In genomic region chr15:59279023-59279422, GRCh38 we compare ENCODE assay signal across 21 cellular contexts.
DNase-seq lines count a peak whose midpoint lies in the region; TF ChIP-seq lines count a peak whose summit lies in the region.
"Had no signal": no experiment of that assay in that cellular context is flagged by ENCODE, and none has a peak within 500 bp of the region (broad histone marks: within the 10 kb centered on the region; RNA-seq: fewer than 3 reads in every experiment).

No MANE protein-coding gene starts in this region.

- TF ChIP-seq CTCF in Caco-2 (IDR thresholded peaks at IDR 0.05; ENCODE audit: insufficient read depth in 1 of 2, low read depth in 1 of 2, low read length in 1 of 2, severe bottlenecking in 1 of 2, unreplicated experiment in 1 of 2) = no peak
- no peak for TF ChIP-seq CTCF in PC-9 (conservative IDR thresholded peaks at IDR 0.05)

- BruUV-seq in Caco-2 (replicated peaks; lab: Mats Ljungman, UMichigan) = no TSS peak
- BruUV-seq in PC-9 (replicated peaks; lab: Mats Ljungman, UMichigan) = no TSS peak

- H3K9me3 ChIP-seq in Caco-2 = peaks cover 3% of the 10 kb centered on the region; the same call in 1 of the 2 replicates
- H3K9me3 ChIP-seq in PC-9 (ENCODE audit: insufficient read depth, low read depth) = no peaks in the 10 kb centered on the region; the same call in 1 of the 2 replicates

- H3K79me2 ChIP-seq in PC-9 (ENCODE audit: low read depth) = peaks cover 86% of the 10 kb centered on the region

- H3F3A ChIP-seq in PC-9 (ENCODE audit: insufficient read depth, low read depth) = peaks cover 66% of the 10 kb centered on the region

- H3K4me1 Mint-ChIP-seq in Caco-2 (ENCODE audit: low read depth, unreplicated experiment) = peaks cover 46% of the 10 kb centered on the region

- no peak overlapping the region for H3K4me3 Mint-ChIP-seq in Caco-2 (ENCODE audit: unreplicated experiment)
- H3K4me3 Mint-ChIP-seq: B cell; CD8-positive, alpha-beta T cell had no signal

- CTCF ChIA-PET in Caco-2 (lab: Charles Lee) (interaction anchor here (0.6 to 1.1 kb wide), 2 partner anchors 32 to 92 kb away, joined by 3 to 7 read pairs; no protein-coding TSS in a partner anchor), PC-9 (lab: Charles Lee) (no interaction called here), HEK293T (lab: Yijun Ruan, JAX) (no interaction called here)

- H3K4me2 ChIP-seq in PC-9 = peak overlapping the region; percentile 65; the same call in 1 of the 2 replicates

- no peaks in the 10 kb centered on the region for H4K20me1 ChIP-seq in PC-9 (ENCODE audit: insufficient read depth)

- H3K27ac Mint-ChIP-seq in Caco-2 (ENCODE audit: unreplicated experiment) = peak overlapping the region; percentile 36
- H3K27ac Mint-ChIP-seq: B cell; CD8-positive, alpha-beta T cell had no signal

- H3K9me3 Mint-ChIP-seq in Caco-2 (ENCODE audit: unreplicated experiment) = no peaks in the 10 kb centered on the region
- H3K9me3 Mint-ChIP-seq: CD8-positive, alpha-beta T cell had no signal

- H3K4me3 ChIP-seq in Caco-2 (ENCODE audit: low read depth, low read length) (no peak overlapping the region), PC-9 (no peak overlapping the region)

- H3K4me1 ChIP-seq in Caco-2 (peaks cover 59% of the 10 kb centered on the region), PC-9 (replicated peaks; ENCODE audit: insufficient read depth) (peaks cover 93% of the 10 kb centered on the region)

- no peak for DNase-seq in Caco-2
- no peak for DNase-seq in PC-9
- peak; percentile 35 for DNase-seq in superior temporal gyrus (ENCODE audit: extremely low spot score)
- no peak for DNase-seq in activated CD8-positive, alpha-beta memory T cell treated with anti-CD3 and anti-CD28 coated beads for 24 hours
- DNase-seq in COR-L47 (lab: John Stamatoyannopoulos, UW) = no peak
- no peak for DNase-seq in HEK293T (ENCODE audit: extremely low spot score)
- DNase-seq: CD8-positive, alpha-beta T cell; DMS153; DND-41; KBM-7; NCI-H1105 treated with DMSO at 0.1 percent for 48 hours; NCI-H2029; NCI-H446 treated with DMSO at 0.1 percent for 48 hours; NCI-H526; NCI-H82; NK-92 treated with Interleukin-12 subunit alpha and Interleukin-12 subunit beta, amount 100 ng/mL, for 24 hours; SHP77 treated with DMSO at 0.1 percent for 48 hours had no signal

- intact Hi-C loops in Caco-2 (cut with micrococcal nuclease; ENCODE audit: unreplicated experiment) (no loop called here), PC-9 (cut with micrococcal nuclease; ENCODE audit: unreplicated experiment) (loop anchor here (5.0 kb wide), 2 partner anchors 107 to 1093 kb away; no protein-coding TSS in a partner anchor)

- H3K36me3 Mint-ChIP-seq in Caco-2 (ENCODE audit: insufficient read depth, unreplicated experiment) = peaks cover 24% of the 10 kb centered on the region
- H3K36me3 Mint-ChIP-seq: CD8-positive, alpha-beta T cell had no signal

- H2AFZ ChIP-seq in PC-9 = no peak overlapping the region

- POLR2A ChIA-PET in Caco-2 (lab: Charles Lee) (no interaction called here), PC-9 (lab: Charles Lee; ENCODE audit: unreplicated experiment) (no interaction called here), HEK293T (lab: Yijun Ruan, JAX) (no interaction called here)

- no peaks in the 10 kb centered on the region for H3K27me3 Mint-ChIP-seq in Caco-2 (ENCODE audit: insufficient read depth, unreplicated experiment)
- H3K27me3 Mint-ChIP-seq: B cell had no signal

- H3K27ac ChIP-seq in PC-9 = peak overlapping the region; percentile 98
- H3K27ac ChIP-seq in cingulate gyrus (ENCODE audit: low read depth, low read length) = peak overlapping the region; percentile 80
- H3K27ac ChIP-seq: C4-2B, RWPE1 had no signal

- H3K9me2 ChIP-seq in PC-9 (ENCODE audit: insufficient read depth) = no peaks in the 10 kb centered on the region

- H3K36me3 ChIP-seq in Caco-2 (ENCODE audit: control insufficient read depth, insufficient read depth, low read length) (no peaks in the 10 kb centered on the region), PC-9 (ENCODE audit: low read depth) (no peaks in the 10 kb centered on the region)

- H3K27me3 ChIP-seq in Caco-2 (replicated peaks; ENCODE audit: control insufficient read depth, insufficient read depth, low read length) = no peaks in the 10 kb centered on the region
- H3K27me3 ChIP-seq in PC-9 (ENCODE audit: insufficient read depth, low read depth) = no peaks in the 10 kb centered on the region

TF ChIP-seq in HEK293T, 16 proteins besides CTCF, POLR2A, EP300 and RAD21:
- TF ChIP-seq LEF1 (IDR thresholded peaks at IDR 0.05; ENCODE audit: borderline replicate concordance) = no peak
- no peak for TF ChIP-seq ZNF384 (IDR thresholded peaks at IDR 0.05)
- TF ChIP-seq TARDBP (IDR thresholded peaks at IDR 0.05) = no peak
- no peak for TF ChIP-seq FOXM1 (IDR thresholded peaks at IDR 0.05; ENCODE audit: borderline replicate concordance)
- TF ChIP-seq, protein P1, sequence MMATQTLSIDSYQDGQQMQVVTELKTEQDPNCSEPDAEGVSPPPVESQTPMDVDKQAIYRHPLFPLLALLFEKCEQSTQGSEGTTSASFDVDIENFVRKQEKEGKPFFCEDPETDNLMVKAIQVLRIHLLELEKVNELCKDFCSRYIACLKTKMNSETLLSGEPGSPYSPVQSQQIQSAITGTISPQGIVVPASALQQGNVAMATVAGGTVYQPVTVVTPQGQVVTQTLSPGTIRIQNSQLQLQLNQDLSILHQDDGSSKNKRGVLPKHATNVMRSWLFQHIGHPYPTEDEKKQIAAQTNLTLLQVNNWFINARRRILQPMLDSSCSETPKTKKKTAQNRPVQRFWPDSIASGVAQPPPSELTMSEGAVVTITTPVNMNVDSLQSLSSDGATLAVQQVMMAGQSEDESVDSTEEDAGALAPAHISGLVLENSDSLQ (IDR thresholded peaks at IDR 0.05) = no peak
- no peak for TF ChIP-seq SUZ12 (IDR thresholded peaks at IDR 0.05)
- TF ChIP-seq HDGF (IDR thresholded peaks at IDR 0.05; ENCODE audit: borderline replicate concordance) = no peak
- TF ChIP-seq L3MBTL2 (conservative IDR thresholded peaks at IDR 0.05) = no peak
- no peak for TF ChIP-seq BHLHE40 (IDR thresholded peaks at IDR 0.05; ENCODE audit: borderline replicate concordance)
- no peak for TF ChIP-seq FOXA1 (IDR thresholded peaks at IDR 0.05)
- TF ChIP-seq CTBP1 (IDR thresholded peaks at IDR 0.05; ENCODE audit: borderline replicate concordance) = no peak
- TF ChIP-seq SP1 (IDR thresholded peaks at IDR 0.05) = no peak
- no peak for TF ChIP-seq NFRKB (IDR thresholded peaks at IDR 0.05)
- TF ChIP-seq ARNT (IDR thresholded peaks at IDR 0.05) = no peak
